1 cellular context compared by ENCODE assay signal in the genomic region with DNA sequence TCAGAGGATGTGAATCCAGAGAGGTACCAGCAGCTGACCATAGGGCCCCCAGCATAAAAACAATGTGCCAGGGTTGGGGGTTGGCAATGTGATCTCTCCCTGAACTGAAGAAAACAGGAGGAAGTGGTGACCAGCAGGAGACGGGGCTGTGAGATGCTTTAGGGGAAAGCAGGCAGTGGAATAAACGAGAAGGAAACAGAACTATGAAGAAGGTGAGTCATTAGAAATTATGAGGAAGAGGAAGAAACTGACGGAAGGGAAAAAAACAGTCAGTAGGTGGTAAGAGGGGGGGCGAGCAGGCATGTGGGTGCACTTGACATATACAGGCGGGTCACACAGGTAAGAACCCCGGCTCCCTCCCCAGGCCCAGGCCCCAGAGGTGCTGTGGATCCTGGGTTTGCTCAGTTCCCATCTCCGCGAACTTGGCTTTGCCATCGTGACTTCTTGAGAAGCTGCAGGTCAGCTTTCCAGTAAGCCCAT.
TF ChIP-seq lines count a peak whose summit lies in the region.

No MANE protein-coding gene starts in this region.

TF ChIP-seq in liver, 16 proteins besides CTCF, POLR2A, EP300 and RAD21 (continued from another document):
- TF ChIP-seq, protein P1, sequence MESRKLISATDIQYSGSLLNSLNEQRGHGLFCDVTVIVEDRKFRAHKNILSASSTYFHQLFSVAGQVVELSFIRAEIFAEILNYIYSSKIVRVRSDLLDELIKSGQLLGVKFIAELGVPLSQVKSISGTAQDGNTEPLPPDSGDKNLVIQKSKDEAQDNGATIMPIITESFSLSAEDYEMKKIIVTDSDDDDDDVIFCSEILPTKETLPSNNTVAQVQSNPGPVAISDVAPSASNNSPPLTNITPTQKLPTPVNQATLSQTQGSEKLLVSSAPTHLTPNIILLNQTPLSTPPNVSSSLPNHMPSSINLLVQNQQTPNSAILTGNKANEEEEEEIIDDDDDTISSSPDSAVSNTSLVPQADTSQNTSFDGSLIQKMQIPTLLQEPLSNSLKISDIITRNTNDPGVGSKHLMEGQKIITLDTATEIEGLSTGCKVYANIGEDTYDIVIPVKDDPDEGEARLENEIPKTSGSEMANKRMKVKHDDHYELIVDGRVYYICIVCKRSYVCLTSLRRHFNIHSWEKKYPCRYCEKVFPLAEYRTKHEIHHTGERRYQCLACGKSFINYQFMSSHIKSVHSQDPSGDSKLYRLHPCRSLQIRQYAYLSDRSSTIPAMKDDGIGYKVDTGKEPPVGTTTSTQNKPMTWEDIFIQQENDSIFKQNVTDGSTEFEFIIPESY (IDR thresholded peaks at IDR 0.05), result no peak
- TF ChIP-seq RXRA (IDR thresholded peaks at IDR 0.05), result no peak
- TF ChIP-seq FOXA2 (IDR thresholded peaks at IDR 0.05), result no peak
- no peak for TF ChIP-seq SP1 (IDR thresholded peaks at IDR 0.05)
- no peak for TF ChIP-seq JUND (IDR thresholded peaks at IDR 0.05)
- TF ChIP-seq YY1 (IDR thresholded peaks at IDR 0.05), result no peak
- no peak for TF ChIP-seq NR2F2 (IDR thresholded peaks at IDR 0.05)
- no peak for TF ChIP-seq HNF4A (conservative IDR thresholded peaks at IDR 0.05)
